21 cellular contexts compared by ENCODE assay signal in genomic region chr11:11865449-11865848, GRCh38. TPM values are rescaled to one million over a fixed set of nuclear protein-coding genes. Genes with fewer than 3 reads are reported as not detected.
DNase-seq lines count a peak whose midpoint lies in the region; ATAC-seq and TF ChIP-seq lines count a peak whose summit lies in the region.
"Had no signal": no experiment of that assay in that cellular context is flagged by ENCODE, and none has a peak within 500 bp of the region (broad histone marks: within the 10 kb centered on the region; RNA-seq: fewer than 3 reads in every experiment).

No MANE protein-coding gene starts in this region.

- peak overlapping the region; percentile 7 for H3K4me3 Mint-ChIP-seq in central memory CD8-positive, alpha-beta T cell
- peak overlapping the region; percentile 74 for H3K4me3 Mint-ChIP-seq in natural killer cell treated with Interleukin-12 subunit alpha and Interleukin-12 subunit beta and Interleukin-15 and Interleukin-18, amount 100 ng/mL, for 72 hours
- H3K4me3 Mint-ChIP-seq: activated CD4-positive, alpha-beta memory T cell treated with anti-CD3 and anti-CD28 coated beads, Interleukin-2, amount 10 ng/mL, durations not matched to agents 7 days and 5 days had no signal

- no peak overlapping the region for H3K9ac ChIP-seq in Loucy (ENCODE audit: low read depth, low read length, poor library complexity, severe bottlenecking)

- no peak overlapping the region for H3K27ac ChIP-seq in Peyer's patch
- H3K27ac ChIP-seq: heart right ventricle, RWPE1, skin epidermis, suprapubic skin, VCaP had no signal

- TF ChIP-seq CTCF in Loucy (conservative IDR thresholded peaks at IDR 0.05; ENCODE audit: low read length) (no peak), Peyer's patch (IDR thresholded peaks at IDR 0.05) (no peak)

- H3K36me3 ChIP-seq in Loucy (ENCODE audit: insufficient read depth, low read length) (no peaks in the 10 kb centered on the region; the same call in 1 of the 2 replicates), Peyer's patch (no peaks in the 10 kb centered on the region)

- peaks cover 55% of the 10 kb centered on the region for H4K20me1 ChIP-seq in Loucy (ENCODE audit: insufficient read depth, low read length, poor library complexity, severe bottlenecking)

- peaks cover 62% of the 10 kb centered on the region for H3K4me1 Mint-ChIP-seq in central memory CD8-positive, alpha-beta T cell
- H3K4me1 Mint-ChIP-seq in natural killer cell treated with Interleukin-12 subunit alpha and Interleukin-12 subunit beta and Interleukin-15 and Interleukin-18, amount 100 ng/mL, for 72 hours (ENCODE audit: low read depth in 2 of 2) = peaks cover 45 to 56% of the 10 kb centered on the region in 2 donors

- peaks cover 95% of the 10 kb centered on the region for H3K79me2 ChIP-seq in Loucy (ENCODE audit: insufficient read depth, low read length)

- no peaks in the 10 kb centered on the region for H3K9me2 ChIP-seq in Loucy (replicated peaks; ENCODE audit: low read depth, low read length)

- H3K27me3 ChIP-seq in Loucy (ENCODE audit: insufficient read depth, low read length, poor library complexity, severe bottlenecking) = no peaks in the 10 kb centered on the region
- no peaks in the 10 kb centered on the region for H3K27me3 ChIP-seq in Peyer's patch
- H3K27me3 ChIP-seq: heart right ventricle, suprapubic skin had no signal

- H2AFZ ChIP-seq in Loucy (ENCODE audit: low read length) = no peak overlapping the region

- no peaks in the 10 kb centered on the region for H3K36me3 Mint-ChIP-seq in central memory CD8-positive, alpha-beta T cell (ENCODE audit: insufficient read depth)
- peaks cover 4% of the 10 kb centered on the region for H3K36me3 Mint-ChIP-seq in natural killer cell treated with Interleukin-12 subunit alpha and Interleukin-12 subunit beta and Interleukin-15 and Interleukin-18, amount 100 ng/mL, for 72 hours

- H3F3A ChIP-seq in Loucy (ENCODE audit: low read depth) = peaks cover 5% of the 10 kb centered on the region; the same call in 1 of the 2 replicates

- H3K4me3 ChIP-seq in Loucy (ENCODE audit: low read length, poor library complexity, severe bottlenecking) = no peak overlapping the region
- no peak overlapping the region for H3K4me3 ChIP-seq in Peyer's patch
- H3K4me3 ChIP-seq: heart right ventricle, skin epidermis, suprapubic skin had no signal

- peak overlapping the region; percentile 35 for H3K27ac Mint-ChIP-seq in central memory CD8-positive, alpha-beta T cell (ENCODE audit: low read depth)
- peak overlapping the region; percentile 34 to 42 for H3K27ac Mint-ChIP-seq in natural killer cell treated with Interleukin-12 subunit alpha and Interleukin-12 subunit beta and Interleukin-15 and Interleukin-18, amount 100 ng/mL, for 72 hours
- H3K27ac Mint-ChIP-seq: activated CD4-positive, alpha-beta memory T cell treated with anti-CD3 and anti-CD28 coated beads, Interleukin-2, amount 10 ng/mL, durations not matched to agents 7 days and 5 days had no signal

- peak; percentile 46 for DNase-seq in EH (ENCODE audit: low read depth)
- DNase-seq in central memory CD8-positive, alpha-beta T cell (ENCODE audit: low spot score in 2 of 2) = no peak
- no peak for DNase-seq in natural killer cell treated with Interleukin-12 subunit alpha and Interleukin-12 subunit beta and Interleukin-15 and Interleukin-18, amount 100 ng/mL, for 72 hours (ENCODE audit: low spot score)
- DNase-seq in Peyer's patch = no peak
- DNase-seq: activated CD4-positive, alpha-beta memory T cell treated with anti-CD3 and anti-CD28 coated beads, Interleukin-2, amount 10 ng/mL, durations not matched to agents 7 days and 5 days; amniotic stem cell; central memory CD4-positive, alpha-beta T cell; effector CD4-positive, alpha-beta T cell; heart right ventricle; islet precursor cell; NCI-H146; posterior cingulate gyrus; stimulated activated CD4-positive, alpha-beta T cell treated with anti-CD3 and anti-CD28 coated beads, Interleukin-4, amount 100 ng/mL, for 4 hours had no signal

- no peak for TF ChIP-seq POLR2A in Peyer's patch (IDR thresholded peaks at IDR 0.05)

- no peaks in the 10 kb centered on the region for H3K9me3 Mint-ChIP-seq in central memory CD8-positive, alpha-beta T cell
- no peaks in the 10 kb centered on the region for H3K9me3 Mint-ChIP-seq in natural killer cell treated with Interleukin-12 subunit alpha and Interleukin-12 subunit beta and Interleukin-15 and Interleukin-18, amount 100 ng/mL, for 72 hours

- H3K4me2 ChIP-seq in Loucy (ENCODE audit: low read depth, low read length, poor library complexity, severe bottlenecking) = peak overlapping the region; percentile 2

- peaks cover 8% of the 10 kb centered on the region for H3K9me3 ChIP-seq in Loucy (ENCODE audit: insufficient read depth, low read depth, low read length)
- no peaks in the 10 kb centered on the region for H3K9me3 ChIP-seq in Peyer's patch

- no peak for ATAC-seq in central memory CD8-positive, alpha-beta T cell (replicated peaks; ENCODE audit: extremely low read depth, poor library complexity, severe bottlenecking)
- ATAC-seq in natural killer cell treated with Interleukin-12 subunit alpha and Interleukin-12 subunit beta and Interleukin-15 and Interleukin-18, amount 100 ng/mL, for 72 hours = no peak
- ATAC-seq in GM21723 (IDR thresholded peaks at IDR 0.05; ENCODE audit: unreplicated experiment) (no peak), esophagus mucosa (no peak), HG02623 (IDR thresholded peaks at IDR 0.05; ENCODE audit: unreplicated experiment) (no peak)
- ATAC-seq: heart right ventricle had no signal

- H3K4me1 ChIP-seq in Loucy (ENCODE audit: insufficient read depth, low read length, poor library complexity, severe bottlenecking) (peaks cover 28% of the 10 kb centered on the region), Peyer's patch (no peaks in the 10 kb centered on the region)

- no peaks in the 10 kb centered on the region for H3K27me3 Mint-ChIP-seq in central memory CD8-positive, alpha-beta T cell
- no peaks in the 10 kb centered on the region for H3K27me3 Mint-ChIP-seq in natural killer cell treated with Interleukin-12 subunit alpha and Interleukin-12 subunit beta and Interleukin-15 and Interleukin-18, amount 100 ng/mL, for 72 hours
- H3K27me3 Mint-ChIP-seq: activated CD4-positive, alpha-beta memory T cell treated with anti-CD3 and anti-CD28 coated beads, Interleukin-2, amount 10 ng/mL, durations not matched to agents 7 days and 5 days had no signal

RNA-seq across cellular contexts. Expression of gene USP47, which starts 23.7 kb away (rescaled TPM):
- 10 to 100 TPM; 61.7 to 61.8 TPM for total RNA-seq in natural killer cell treated with Interleukin-12 subunit alpha and Interleukin-12 subunit beta and Interleukin-15 and Interleukin-18, amount 100 ng/mL, for 72 hours
- total RNA-seq in Peyer's patch (100 to 1,000 TPM in 1 of 4 donors, 10 to 100 TPM in 3; 62.5 to 170 (median 66.4) TPM), esophagus mucosa (26.2 TPM)
